ENCODE assay signal across 1 cellular context in genomic region chr6:24402697-24403500, GRCh38.
TF ChIP-seq lines count a peak whose summit lies in the region.

Gene MRS2, plus strand, starts transcription at chr6:24402936. Its CDS starts 111 bp downstream, at chr6:24403047.

TF ChIP-seq in HepG2, 621 proteins besides CTCF, POLR2A, EP300 and RAD21 (continued from another document and continues in another):
- TF ChIP-seq TFDP1 (CRISPR knock-in tag; IDR thresholded peaks at IDR 0.05; ENCODE audit: borderline replicate concordance) (no peak), ARID4A (CRISPR knock-in tag; IDR thresholded peaks at IDR 0.05; ENCODE audit: borderline replicate concordance) (peak; percentile 97), ZBTB20 (CRISPR knock-in tag; IDR thresholded peaks at IDR 0.05; ENCODE audit: borderline replicate concordance, low read depth) (peak; percentile 75), RAD51 (IDR thresholded peaks at IDR 0.05; ENCODE audit: borderline replicate concordance) (no peak), GLMP (CRISPR knock-in tag; IDR thresholded peaks at IDR 0.05; ENCODE audit: borderline replicate concordance) (no peak; the same call in 1 of the 2 replicates), HOXA7 (CRISPR knock-in tag; IDR thresholded peaks at IDR 0.05) (peak; percentile 75; the same call in 1 of the 2 replicates), ZSCAN31 (CRISPR knock-in tag; IDR thresholded peaks at IDR 0.05; ENCODE audit: low read depth) (peak; percentile 100), KLF11 (CRISPR knock-in tag; IDR thresholded peaks at IDR 0.05) (no peak), SUZ12 (IDR thresholded peaks at IDR 0.05; ENCODE audit: low read depth, low read length) (no peak), ZKSCAN8 (CRISPR knock-in tag; IDR thresholded peaks at IDR 0.05; ENCODE audit: borderline replicate concordance) (peak; percentile 76), HOMEZ (CRISPR knock-in tag; IDR thresholded peaks at IDR 0.05; ENCODE audit: low read depth) (no peak), CEBPZ (IDR thresholded peaks at IDR 0.05; ENCODE audit: low read length) (no peak), ZNF577 (CRISPR knock-in tag; IDR thresholded peaks at IDR 0.05; ENCODE audit: borderline replicate concordance, low read depth) (peak; percentile 82; the same call in 1 of the 2 replicates), ZNF556 (CRISPR knock-in tag; IDR thresholded peaks at IDR 0.05; ENCODE audit: borderline replicate concordance) (peak; percentile 97), KAT2B (IDR thresholded peaks at IDR 0.05; ENCODE audit: borderline replicate concordance, low read depth, low read length) (no peak), NFIC (IDR thresholded peaks at IDR 0.05; ENCODE audit: low read length) (no peak), AGO1 (IDR thresholded peaks at IDR 0.05; ENCODE audit: low read depth, low read length, poor library complexity, severe bottlenecking) (peak; percentile 78), REXO4 (CRISPR knock-in tag; IDR thresholded peaks at IDR 0.05; ENCODE audit: borderline replicate concordance) (peak; percentile 69; the same call in 1 of the 2 replicates), ZNF749 (CRISPR knock-in tag; IDR thresholded peaks at IDR 0.05; ENCODE audit: borderline replicate concordance) (peak; percentile 94; the same call in 1 of the 2 replicates), HNRNPH1 (optimal IDR thresholded peaks at IDR 0.05; ENCODE audit: low read depth, low read length) (no peak), AHR (CRISPR knock-in tag; IDR thresholded peaks at IDR 0.05) (0 out of 2 replicates have a peak, but pooled peaks have one; percentile 31), ZNF441 (CRISPR knock-in tag; IDR thresholded peaks at IDR 0.05; ENCODE audit: borderline replicate concordance) (peak; percentile 90), IKZF5 (CRISPR knock-in tag; IDR thresholded peaks at IDR 0.05) (no peak), HHEX (CRISPR knock-in tag; IDR thresholded peaks at IDR 0.05) (0 out of 2 replicates have a peak, but pooled peaks have one; percentile 26), ZNF350 (CRISPR knock-in tag; IDR thresholded peaks at IDR 0.05; ENCODE audit: borderline replicate concordance, low read depth) (peak; percentile 96), YEATS4 (CRISPR knock-in tag; IDR thresholded peaks at IDR 0.05; ENCODE audit: borderline replicate concordance) (peak; percentile 98), ZNF3 (CRISPR knock-in tag; IDR thresholded peaks at IDR 0.05) (no peak), FOXK2 (IDR thresholded peaks at IDR 0.05) (no peak), PRDM10 (CRISPR knock-in tag; IDR thresholded peaks at IDR 0.05; ENCODE audit: low read depth) (no peak), ZNF484 (CRISPR knock-in tag; IDR thresholded peaks at IDR 0.05; ENCODE audit: borderline replicate concordance, low read depth) (no peak), PHF21A (CRISPR knock-in tag; IDR thresholded peaks at IDR 0.05) (peak; percentile 51; the same call in 1 of the 2 replicates), SNRNP70 (IDR thresholded peaks at IDR 0.05; ENCODE audit: low read depth, low read length) (no peak), PCBP2 (optimal IDR thresholded peaks at IDR 0.05; ENCODE audit: low read depth, low read length, poor library complexity, severe bottlenecking) (no peak), HMGA1 (CRISPR knock-in tag; conservative IDR thresholded peaks at IDR 0.05) (no peak), NRL (CRISPR knock-in tag; IDR thresholded peaks at IDR 0.05; ENCODE audit: borderline replicate concordance) (peak; percentile 96), RFX5 (IDR thresholded peaks at IDR 0.05; ENCODE audit: low read depth, low read length) (peak; percentile 47; the same call in 1 of the 2 replicates), THAP7 (CRISPR knock-in tag; IDR thresholded peaks at IDR 0.05) (peak; percentile 92; the same call in 1 of the 2 replicates), ZNF225 (CRISPR knock-in tag; IDR thresholded peaks at IDR 0.05) (peak; percentile 100), FOXO1 (CRISPR knock-in tag; IDR thresholded peaks at IDR 0.05) (peak; percentile 10; the same call in 1 of the 2 replicates), ZFP36L2 (CRISPR knock-in tag; IDR thresholded peaks at IDR 0.05) (no peak), ZNF335 (CRISPR knock-in tag; IDR thresholded peaks at IDR 0.05) (no peak; the same call in 1 of the 2 replicates), ZSCAN29 (CRISPR knock-in tag; conservative IDR thresholded peaks at IDR 0.05) (0 out of 2 replicates have a peak, but pooled peaks have one; percentile 86), ZNF780A (CRISPR knock-in tag; IDR thresholded peaks at IDR 0.05) (peak; percentile 97), ATF7 (IDR thresholded peaks at IDR 0.05) (no peak), ATF7 (CRISPR knock-in tag; IDR thresholded peaks at IDR 0.05) (peak; percentile 87), BCL3 (CRISPR knock-in tag; IDR thresholded peaks at IDR 0.05) (peak; percentile 93), RBFOX2 (IDR thresholded peaks at IDR 0.05; ENCODE audit: low read depth, low read length) (peak; percentile 96)
